8 cellular contexts compared by ENCODE assay signal in the genomic region with DNA sequence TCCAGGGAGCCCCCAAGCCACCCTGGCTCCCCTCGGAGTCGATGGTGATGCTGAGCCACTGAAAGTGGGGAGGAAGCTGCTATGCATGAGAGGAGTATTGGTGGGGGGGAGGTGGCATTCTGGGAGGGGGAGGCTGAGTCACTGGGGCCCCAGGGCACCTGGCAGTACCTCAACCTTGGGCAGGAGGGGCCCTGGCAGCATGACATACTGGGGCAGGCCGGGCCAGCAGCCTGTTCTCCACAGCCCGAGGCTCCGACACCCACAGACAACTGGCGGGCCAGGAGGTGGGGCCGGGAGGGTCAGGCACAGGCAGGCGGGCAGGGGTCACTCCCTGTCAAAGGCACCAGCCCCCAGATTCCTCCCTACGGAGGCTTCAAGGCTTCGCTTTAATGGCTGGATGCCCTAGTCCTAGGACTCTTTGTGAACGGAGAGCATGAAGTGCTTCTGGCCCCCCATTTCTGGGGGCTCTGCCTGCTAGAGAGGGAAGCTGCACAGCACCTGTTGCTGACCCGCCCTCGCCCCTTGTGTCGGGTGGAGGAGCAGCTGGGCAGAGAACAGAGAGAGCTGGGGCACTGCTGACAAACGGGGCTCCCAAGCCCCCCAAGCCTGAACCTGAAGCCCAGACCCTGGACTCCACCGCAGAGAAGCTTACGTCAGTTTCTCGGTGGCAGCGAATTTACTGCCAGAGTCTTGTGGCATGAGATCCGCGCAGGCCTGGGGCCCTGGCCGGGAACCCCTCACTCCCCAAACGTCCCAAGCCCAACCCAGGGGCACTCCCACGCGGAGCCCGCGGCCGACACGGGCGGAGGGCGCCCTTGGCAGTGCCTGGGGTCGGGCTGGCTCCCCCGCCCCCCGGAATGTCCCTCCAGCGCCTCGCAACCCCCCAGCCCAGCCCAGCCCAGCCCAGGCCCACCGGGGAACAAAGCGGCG. TPM values are rescaled to one million over a fixed set of nuclear protein-coding genes. Genes with fewer than 3 reads are reported as not detected.
DNase-seq lines count a peak whose midpoint lies in the region; TF ChIP-seq lines count a peak whose summit lies in the region.

No MANE protein-coding gene starts in this region.

- H3K9me2 ChIP-seq in hepatocyte (replicated peaks; ENCODE audit: insufficient read depth) = no peaks in the 10 kb centered on the region

- no peak overlapping the region for H3K27ac Mint-ChIP-seq in activated naive CD4-positive, alpha-beta T cell treated with anti-CD3 and anti-CD28 coated beads, Interleukin-2, amount 10 ng/mL, durations not matched to agents 7 days and 5 days
- no peak overlapping the region for H3K27ac Mint-ChIP-seq in activated naive CD8-positive, alpha-beta T cell

- H3K27ac ChIP-seq in hepatocyte (peak overlapping the region; percentile 82), skin epidermis (peak overlapping the region; percentile 42 to 93 (median 86))

- H4K20me1 ChIP-seq in hepatocyte (ENCODE audit: insufficient read depth, poor library complexity, severe bottlenecking) = peaks cover 21% of the 10 kb centered on the region

- peaks cover 45% of the 10 kb centered on the region for H3K4me1 ChIP-seq in hepatocyte (ENCODE audit: insufficient read depth)

- peaks cover 13% of the 10 kb centered on the region for H3K36me3 Mint-ChIP-seq in activated naive CD4-positive, alpha-beta T cell treated with anti-CD3 and anti-CD28 coated beads, Interleukin-2, amount 10 ng/mL, durations not matched to agents 7 days and 5 days
- peaks cover 10% of the 10 kb centered on the region for H3K36me3 Mint-ChIP-seq in activated naive CD8-positive, alpha-beta T cell

- H3K4me2 ChIP-seq in hepatocyte = peak overlapping the region; percentile 100

- H3K79me2 ChIP-seq in hepatocyte = peaks cover 79% of the 10 kb centered on the region

- in situ Hi-C loops in G401 (cut with HindIII; ENCODE audit: low sequenced_read_pairs) = no loop called here

- TF ChIP-seq CTCF in hepatocyte (IDR thresholded peaks at IDR 0.05; ENCODE audit: poor library complexity) = no peak

- peaks cover 25% of the 10 kb centered on the region for H3K4me1 Mint-ChIP-seq in activated naive CD4-positive, alpha-beta T cell treated with anti-CD3 and anti-CD28 coated beads, Interleukin-2, amount 10 ng/mL, durations not matched to agents 7 days and 5 days
- peaks cover 22% of the 10 kb centered on the region for H3K4me1 Mint-ChIP-seq in activated naive CD8-positive, alpha-beta T cell (ENCODE audit: low read depth)

- H2AFZ ChIP-seq in hepatocyte = peak overlapping the region; percentile 48

- peaks cover 35% of the 10 kb centered on the region for H3K27me3 Mint-ChIP-seq in activated naive CD4-positive, alpha-beta T cell treated with anti-CD3 and anti-CD28 coated beads, Interleukin-2, amount 10 ng/mL, durations not matched to agents 7 days and 5 days
- no peaks in the 10 kb centered on the region for H3K27me3 Mint-ChIP-seq in activated naive CD8-positive, alpha-beta T cell

- H3K9me3 ChIP-seq in hepatocyte (ENCODE audit: low read depth) = no peaks in the 10 kb centered on the region

- no peaks in the 10 kb centered on the region for H3K27me3 ChIP-seq in hepatocyte

- DNase-seq in activated naive CD4-positive, alpha-beta T cell treated with anti-CD3 and anti-CD28 coated beads, Interleukin-2, amount 10 ng/mL, durations not matched to agents 7 days and 5 days = no peak
- no peak for DNase-seq in activated naive CD4-positive, alpha-beta T cell treated with Interleukin-2 at 50 U/mL for 16 hours
- DNase-seq in hepatocyte (ENCODE audit: low spot score) (peak; percentile 50), islet precursor cell (no peak), G401 (ENCODE audit: low spot score) (no peak), DMS79 treated with DMSO at 0.1 percent for 48 hours (lab: John Stamatoyannopoulos, UW) (no peak)

- CTCF ChIA-PET in activated naive CD4-positive, alpha-beta T cell treated with anti-CD3 and anti-CD28 coated beads, Interleukin-2, amount 10 ng/mL, durations not matched to agents 7 days and 5 days (lab: Charles Lee) = no interaction called here

- no peaks in the 10 kb centered on the region for H3K9me3 Mint-ChIP-seq in activated naive CD4-positive, alpha-beta T cell treated with anti-CD3 and anti-CD28 coated beads, Interleukin-2, amount 10 ng/mL, durations not matched to agents 7 days and 5 days
- H3K9me3 Mint-ChIP-seq in activated naive CD8-positive, alpha-beta T cell (ENCODE audit: low read depth) = no peaks in the 10 kb centered on the region

- no peaks in the 10 kb centered on the region for H3K36me3 ChIP-seq in hepatocyte (replicated peaks; ENCODE audit: insufficient read depth, low read depth)

- H3K4me3 ChIP-seq in hepatocyte = peak overlapping the region; percentile 59
- peak overlapping the region; percentile 73 to 96 (median 93) for H3K4me3 ChIP-seq in skin epidermis

- H3K4me3 Mint-ChIP-seq in activated naive CD4-positive, alpha-beta T cell treated with anti-CD3 and anti-CD28 coated beads, Interleukin-2, amount 10 ng/mL, durations not matched to agents 7 days and 5 days = peak overlapping the region; percentile 47
- H3K4me3 Mint-ChIP-seq in activated naive CD8-positive, alpha-beta T cell = peak overlapping the region; percentile 56

- WGBS in hepatocyte (ENCODE audit: low lambda C conversion rate, missing lambda C conversion rate) = 7% methylated on average over 36 of the region's 39 CpGs

RNA-seq across cellular contexts. Expression of a gene that starts 0.8 kb away (rescaled TPM):
- 5.3 and 9.8 TPM in 2 replicates for total RNA-seq in hepatocyte
- polyA plus RNA-seq in hepatocyte = 14.5 and 16.2 TPM in 2 replicates
- total RNA-seq in G401 (2014; rRNA removed; shearing (Covaris generic)) = 11.6 and 11.8 TPM in 2 replicates

RNA-seq across cellular contexts. Expression of a gene that starts 1.8 kb away (rescaled TPM):
- total RNA-seq in hepatocyte = 30.4 and 42.5 TPM in 2 replicates
- 46.3 and 52.3 TPM in 2 replicates for polyA plus RNA-seq in hepatocyte
- 47.2 and 56.3 TPM in 2 replicates for total RNA-seq in G401 (2014; rRNA removed; shearing (Covaris generic))

RNA-seq across cellular contexts. Expression of a gene that starts 10.9 kb away (rescaled TPM):
- 60.9 and 81.8 TPM in 2 replicates for total RNA-seq in hepatocyte
- 154 and 194 TPM in 2 replicates for polyA plus RNA-seq in hepatocyte
- total RNA-seq in G401 (2014; rRNA removed; shearing (Covaris generic)) = 28.9 and 37.8 TPM in 2 replicates

RNA-seq across cellular contexts. Expression of a gene that starts 58.1 kb away (rescaled TPM):
- 18.7 and 53.5 TPM in 2 replicates for total RNA-seq in hepatocyte
- 43.5 and 50.7 TPM in 2 replicates for polyA plus RNA-seq in hepatocyte
- total RNA-seq in G401 (2014; rRNA removed; shearing (Covaris generic)) = 50.3 and 53.2 TPM in 2 replicates
